19 cellular contexts compared by ENCODE assay signal in genomic region chr21:16250282-16250681, GRCh38.
"Had no signal": no experiment of that assay in that cellular context is flagged by ENCODE, and none has a peak within 500 bp of the region (broad histone marks: within the 10 kb centered on the region; RNA-seq: fewer than 3 reads in every experiment).

No MANE protein-coding gene starts in this region.

- H3K4me3 Mint-ChIP-seq: activated naive CD8-positive, alpha-beta T cell treated with anti-CD3 and anti-CD28 coated beads, Interleukin-2, amount 10 ng/mL, durations not matched to agents 7 days and 5 days; activated T-helper 1 cell treated with anti-CD3 and anti-CD28 coated beads, Interleukin-12 subunit alpha, Interleukin-12 subunit beta, Interleukin-2, Interleukin-4 antibody, amounts not matched to agents 30 ng/mL and 10 ng/mL and 1 ng/mL, durations not matched to agents 14 hours and 24 hours and 36 hours; effector memory CD8-positive, alpha-beta T cell; memory B cell; nephron; type B pancreatic cell had no signal

- H3K9me3 ChIP-seq: breast epithelium, prostate gland, right lobe of liver, suprapubic skin had no signal

- H3K4me3 ChIP-seq: breast epithelium, left ventricle myocardium inferior, prostate gland, right lobe of liver, suprapubic skin had no signal

- H3K4me1 Mint-ChIP-seq: activated naive CD8-positive, alpha-beta T cell treated with anti-CD3 and anti-CD28 coated beads, Interleukin-2, amount 10 ng/mL, durations not matched to agents 7 days and 5 days; memory B cell; nephron had no signal

- H3K27ac ChIP-seq: breast epithelium, epithelial cell of prostate, left ventricle myocardium inferior, prostate gland, right lobe of liver, suprapubic skin had no signal

- ATAC-seq: effector memory CD8-positive, alpha-beta T cell; stimulated activated naive CD8-positive, alpha-beta T cell treated with anti-CD3 and anti-CD28 coated beads, Interleukin-15, Interleukin-2, amounts not matched to agents 100 U/mL and 50 U/mL, for 24 hours had no signal

- H3K27me3 ChIP-seq: breast epithelium, right lobe of liver, suprapubic skin had no signal

- H3K27ac Mint-ChIP-seq: activated naive CD8-positive, alpha-beta T cell treated with anti-CD3 and anti-CD28 coated beads, Interleukin-2, amount 10 ng/mL, durations not matched to agents 7 days and 5 days; activated T-helper 1 cell treated with anti-CD3 and anti-CD28 coated beads, Interleukin-12 subunit alpha, Interleukin-12 subunit beta, Interleukin-2, Interleukin-4 antibody, amounts not matched to agents 30 ng/mL and 10 ng/mL and 1 ng/mL, durations not matched to agents 14 hours and 24 hours and 36 hours; effector memory CD8-positive, alpha-beta T cell; memory B cell; nephron; type B pancreatic cell had no signal

- DNase-seq: activated CD4-positive, CD25-positive, alpha-beta regulatory T cell treated with anti-CD3 and anti-CD28 coated beads, Interleukin-2, amount 50 U/mL, for 72 hours; activated naive CD8-positive, alpha-beta T cell treated with anti-CD3 and anti-CD28 coated beads, Interleukin-2, amount 10 ng/mL, durations not matched to agents 7 days and 5 days; dermis blood vessel endothelial cell; effector memory CD8-positive, alpha-beta T cell; kidney; left ventricle myocardium inferior; occipital lobe; right lobe of liver; stimulated activated naive CD8-positive, alpha-beta T cell treated with anti-CD3 and anti-CD28 coated beads, Interleukin-15, Interleukin-2, amounts not matched to agents 100 U/mL and 50 U/mL, for 24 hours; T-helper 1 cell; T1000 had no signal

- H3K36me3 ChIP-seq: breast epithelium, left ventricle myocardium inferior, prostate gland, right lobe of liver, suprapubic skin had no signal

- H3K36me3 Mint-ChIP-seq: activated naive CD8-positive, alpha-beta T cell treated with anti-CD3 and anti-CD28 coated beads, Interleukin-2, amount 10 ng/mL, durations not matched to agents 7 days and 5 days; memory B cell had no signal

- H3K9me3 Mint-ChIP-seq: activated naive CD8-positive, alpha-beta T cell treated with anti-CD3 and anti-CD28 coated beads, Interleukin-2, amount 10 ng/mL, durations not matched to agents 7 days and 5 days; activated T-helper 1 cell treated with anti-CD3 and anti-CD28 coated beads, Interleukin-12 subunit alpha, Interleukin-12 subunit beta, Interleukin-2, Interleukin-4 antibody, amounts not matched to agents 30 ng/mL and 10 ng/mL and 1 ng/mL, durations not matched to agents 14 hours and 24 hours and 36 hours; memory B cell; type B pancreatic cell had no signal

- H3K4me1 ChIP-seq: breast epithelium, left ventricle myocardium inferior, prostate gland, suprapubic skin had no signal

- H3K27me3 Mint-ChIP-seq: activated naive CD8-positive, alpha-beta T cell treated with anti-CD3 and anti-CD28 coated beads, Interleukin-2, amount 10 ng/mL, durations not matched to agents 7 days and 5 days; effector memory CD8-positive, alpha-beta T cell; memory B cell; type B pancreatic cell had no signal
